In the genomic region with DNA sequence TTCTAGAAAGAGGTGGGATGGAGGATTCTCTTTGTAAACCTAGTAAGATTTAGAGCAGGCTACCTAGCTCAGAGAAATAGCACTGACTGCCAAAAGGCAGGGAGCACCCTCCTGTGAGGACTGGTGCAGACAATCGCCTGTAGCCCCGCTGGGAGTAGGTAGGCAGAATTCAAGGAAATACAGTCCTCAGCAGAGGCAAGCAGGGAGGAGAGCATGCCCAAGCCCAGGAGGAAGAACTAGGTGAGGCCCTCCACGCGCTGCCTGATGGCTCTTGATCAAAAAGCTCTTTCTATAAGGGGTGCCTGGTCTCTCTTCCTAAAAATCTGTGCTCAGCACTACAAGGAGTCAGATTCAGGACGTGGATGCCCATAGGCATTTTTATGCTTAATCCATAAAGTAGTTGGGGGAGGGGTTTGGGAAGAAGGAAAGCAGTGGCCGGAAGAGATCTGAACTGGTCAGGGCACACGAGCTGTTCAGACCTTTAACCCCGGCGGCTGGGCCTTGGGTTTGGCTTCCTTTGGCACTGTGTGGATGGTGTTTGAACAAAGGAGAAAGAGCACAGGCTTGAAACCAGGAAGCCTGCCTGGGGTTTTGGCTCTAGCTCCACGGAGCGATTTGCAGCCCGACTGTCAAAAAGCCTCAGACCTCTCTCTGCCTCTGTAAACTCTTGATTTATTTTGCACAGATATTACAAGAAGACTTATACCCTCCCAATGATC, we compare ENCODE assay signal across 18 cellular contexts.
DNase-seq lines count a peak whose midpoint lies in the region; ATAC-seq and TF ChIP-seq lines count a peak whose summit lies in the region.
"Had no signal": no experiment of that assay in that cellular context is flagged by ENCODE, and none has a peak within 500 bp of the region (broad histone marks: within the 10 kb centered on the region; RNA-seq: fewer than 3 reads in every experiment).

No MANE protein-coding gene starts in this region.

- H3K9me3 ChIP-seq in Karpas-422 (ENCODE audit: low read length) (no peaks in the 10 kb centered on the region), esophagus squamous epithelium (no peaks in the 10 kb centered on the region), lower lobe of right lung (no peaks in the 10 kb centered on the region), sigmoid colon (no peaks in the 10 kb centered on the region)
- H3K9me3 ChIP-seq: BE2C, ovary, SJCRH30 had no signal

- intact Hi-C loops in esophagus squamous epithelium (cut with DNase I) (no loop called here), lower lobe of right lung (cut with DNase I) (no loop called here), sigmoid colon (cut with DNase I) (no loop called here), posterior vena cava (cut with DNase I) (no loop called here)

- H3K9ac ChIP-seq in Karpas-422 (ENCODE audit: low read length), result no peak overlapping the region

- TF ChIP-seq CTCF in esophagus squamous epithelium (IDR thresholded peaks at IDR 0.05) (no peak), lower lobe of right lung (IDR thresholded peaks at IDR 0.05) (no peak), sigmoid colon (IDR thresholded peaks at IDR 0.05) (no peak)

- DNase-seq in Karpas-422 (peak; percentile 26), esophagus squamous epithelium (lab: John Stamatoyannopoulos, UW) (no peak), lower lobe of right lung (no peak), sigmoid colon (no peak), posterior vena cava (ENCODE audit: low spot score) (no peak)
- DNase-seq: activated CD8-positive, alpha-beta memory T cell treated with anti-CD3 and anti-CD28 coated beads, Interleukin-2, amount 50 U/mL, for 48 hours; activated naive CD4-positive, alpha-beta T cell; BE2C; Kasumi-1; NCI-H1417 treated with DMSO at 0.1 percent for 48 hours; NCI-H446 treated with DMSO at 0.1 percent for 48 hours; stimulated activated CD4-positive, alpha-beta T cell treated with anti-CD3 and anti-CD28 coated beads, Interleukin-15, amount 100 ng/mL, for 24 hours; T-helper 9 cell had no signal

- no peak overlapping the region for H3K4me2 ChIP-seq in Karpas-422 (ENCODE audit: low read depth, low read length, poor library complexity, severe bottlenecking)

- no peak for TF ChIP-seq EP300 in sigmoid colon (IDR thresholded peaks at IDR 0.05)

- TF ChIP-seq POLR2A in esophagus squamous epithelium (IDR thresholded peaks at IDR 0.05) (no peak), sigmoid colon (IDR thresholded peaks at IDR 0.05) (no peak)

- ATAC-seq in lower lobe of right lung, result peak; percentile 36 to 45
- ATAC-seq in GM21447 (IDR thresholded peaks at IDR 0.05; ENCODE audit: unreplicated experiment), result no peak
- ATAC-seq in HG03342 (IDR thresholded peaks at IDR 0.05; ENCODE audit: unreplicated experiment), result no peak
- no peak for ATAC-seq in GM21786 (IDR thresholded peaks at IDR 0.05; ENCODE audit: unreplicated experiment)

- no peaks in the 10 kb centered on the region for H3K79me2 ChIP-seq in Karpas-422 (ENCODE audit: low read length)

- no peaks in the 10 kb centered on the region for H3K9me2 ChIP-seq in Karpas-422 (replicated peaks; ENCODE audit: insufficient read depth, low read length)

- H2AFZ ChIP-seq in Karpas-422 (ENCODE audit: low read length), result no peak overlapping the region

- H3K4me3 ChIP-seq in Karpas-422 (ENCODE audit: low read length), result no peak overlapping the region
- H3K4me3 ChIP-seq in esophagus squamous epithelium, result no peak overlapping the region
- no peak overlapping the region for H3K4me3 ChIP-seq in lower lobe of right lung
- no peak overlapping the region for H3K4me3 ChIP-seq in sigmoid colon
- H3K4me3 ChIP-seq: ovary, SJCRH30 had no signal

- H3K36me3 ChIP-seq in Karpas-422 (ENCODE audit: insufficient read depth, low read length), result no peaks in the 10 kb centered on the region
- no peaks in the 10 kb centered on the region for H3K36me3 ChIP-seq in esophagus squamous epithelium
- H3K36me3 ChIP-seq in lower lobe of right lung, result no peaks in the 10 kb centered on the region
- H3K36me3 ChIP-seq in sigmoid colon, result no peaks in the 10 kb centered on the region
- H3K36me3 ChIP-seq: BE2C, ovary, SJCRH30 had no signal

- H3K27me3 ChIP-seq in Karpas-422 (ENCODE audit: low read length), result no peaks in the 10 kb centered on the region
- peaks cover 0 to 60% (median 0%) of the 10 kb centered on the region in 4 donors for H3K27me3 ChIP-seq in esophagus squamous epithelium
- no peaks in the 10 kb centered on the region for H3K27me3 ChIP-seq in lower lobe of right lung (ENCODE audit: low read depth)
- no peaks in the 10 kb centered on the region for H3K27me3 ChIP-seq in sigmoid colon
- H3K27me3 ChIP-seq: BE2C, ovary, SJCRH30 had no signal

- H3K4me1 ChIP-seq in Karpas-422 (ENCODE audit: low read length), result peaks cover 11% of the 10 kb centered on the region
- H3K4me1 ChIP-seq in esophagus squamous epithelium, result peaks cover 0 to 36% (median 0%) of the 10 kb centered on the region in 3 donors
- peaks cover 13% of the 10 kb centered on the region for H3K4me1 ChIP-seq in lower lobe of right lung
- H3K4me1 ChIP-seq in sigmoid colon, result peaks cover 0 to 36% (median 29%) of the 10 kb centered on the region in 4 donors
- H3K4me1 ChIP-seq: BE2C had no signal

- H3K27ac ChIP-seq in Karpas-422 (ENCODE audit: low read length) (no peak overlapping the region), esophagus squamous epithelium (peak overlapping the region in 3 of 4 donors; percentile 31 to 50 (median 48)), lower lobe of right lung (peak overlapping the region; percentile 21), sigmoid colon (peak overlapping the region in 3 of 4 donors; percentile 8 to 18 (median 17))
- H3K27ac ChIP-seq: SJCRH30 had no signal

- 76 to 84% methylated on average over 10 to 12 of the region's 12 CpGs for WGBS in esophagus squamous epithelium, 2 donors
- WGBS in sigmoid colon, 2 donors, result 47 to 83% methylated on average over 12 of the region's 12 CpGs

- H4K20me1 ChIP-seq in Karpas-422 (ENCODE audit: insufficient read depth, low read depth, low read length), result no peaks in the 10 kb centered on the region

Comparison
In these comparisons a context has a peak if more than half of its experiments do, and no peak if none do; other contexts are left out.
1. ATAC-seq: peak in lower lobe of right lung (2 of 2); none in GM21447 (single experiment), HG03342 (single experiment) and GM21786 (single experiment).